In genomic region chr2:127095367-127095641, GRCh38 we compare ENCODE assay signal across 18 cellular contexts. TPM values are rescaled to one million over a fixed set of nuclear protein-coding genes. Genes with fewer than 3 reads are reported as not detected.
DNase-seq lines count a peak whose midpoint lies in the region; ATAC-seq, FAIRE-seq and TF ChIP-seq lines count a peak whose summit lies in the region.
"Had no signal": no experiment of that assay in that cellular context is flagged by ENCODE, and none has a peak within 500 bp of the region (broad histone marks: within the 10 kb centered on the region; RNA-seq: fewer than 3 reads in every experiment).

No MANE protein-coding gene starts in this region.

- H3K36me3 Mint-ChIP-seq in neural progenitor cell: no peaks in the 10 kb centered on the region
- no peaks in the 10 kb centered on the region for H3K36me3 Mint-ChIP-seq in activated naive CD4-positive, alpha-beta T cell treated with anti-CD3 and anti-CD28 coated beads, Interleukin-2, amount 50 U/mL, for 72 hours
- H3K36me3 Mint-ChIP-seq: stimulated activated naive B cell treated with anti-CD40 and anti-IgM and Interleukin-4, amounts not matched to agents 10 μg/mL and 1 μg/mL and 100 μg/mL, for 72 hours had no signal

- H4K20me1 ChIP-seq in IMR-90 (ENCODE audit: insufficient read depth, low read length): peaks cover 47% of the 10 kb centered on the region; the same call in 1 of the 2 replicates
- H4K20me1 ChIP-seq in H1 (replicated peaks in 1 of 2; ENCODE audit: control insufficient read depth in 1 of 2, insufficient read depth in 2 of 2, low read length in 2 of 2): peaks cover 2 to 4% of the 10 kb centered on the region in 2 experiments
- peaks cover 11% of the 10 kb centered on the region for H4K20me1 ChIP-seq in neural progenitor cell (ENCODE audit: low read depth)

- H3K4me3 ChIP-seq in IMR-90 (ENCODE audit: insufficient read depth, low read depth, low read length) (no peak overlapping the region), H1 (ENCODE audit: extremely low read depth in 1 of 4, insufficient read depth in 2 of 4, low read depth in 3 of 4, low read length in 4 of 4) (no peak overlapping the region), neural progenitor cell (no peak overlapping the region), tibial nerve (no peak overlapping the region)
- H3K4me3 ChIP-seq: left lung, SJCRH30 had no signal

- POLR2A ChIA-PET in IMR-90 (lab: Charles Lee; ENCODE audit: unreplicated experiment): no interaction called here
- POLR2A ChIA-PET in H1 (lab: Charles Lee; ENCODE audit: partially characterized antibody): interaction anchor here (0.8 to 2.0 kb wide), 5 partner anchors 9 to 96 kb away, joined by 3 to 6 read pairs (median 3); partner anchors contain the start of gene BIN1

- H2BK20ac ChIP-seq in IMR-90 (ENCODE audit: low read depth, low read length) (peak overlapping the region; percentile 26), H1 (ENCODE audit: low read length) (no peak overlapping the region)

- H3K9me3 ChIP-seq in IMR-90 (ENCODE audit: control insufficient read depth, insufficient read depth, low read length) (no peaks in the 10 kb centered on the region), H1 (ENCODE audit: insufficient read depth in 2 of 2, low read depth in 1 of 2, low read length in 1 of 2) (no peaks in the 10 kb centered on the region), neural progenitor cell (ENCODE audit: low read depth) (no peaks in the 10 kb centered on the region), tibial nerve (no peaks in the 10 kb centered on the region)
- H3K9me3 ChIP-seq: left lung, SJCRH30 had no signal

- TF ChIP-seq RAD21 in IMR-90 (IDR thresholded peaks at IDR 0.05; ENCODE audit: low read length) (no peak), H1 (IDR thresholded peaks at IDR 0.05 in 1 of 2, conservative IDR thresholded peaks at IDR 0.05 in 1 of 2; ENCODE audit: low read depth in 2 of 2, low read length in 2 of 2) (no peak)

- TF ChIP-seq POLR2A in IMR-90 (IDR thresholded peaks at IDR 0.05; ENCODE audit: low read depth, low read length) (no peak), H1 (IDR thresholded peaks at IDR 0.05; ENCODE audit: control extremely low read depth in 1 of 2, low read depth in 2 of 2, low read length in 2 of 2) (no peak), tibial nerve (IDR thresholded peaks at IDR 0.05) (no peak)

- DNase-seq in IMR-90: no peak
- DNase-seq in H1 (ENCODE audit: low read depth in 1 of 2, low spot score in 2 of 2): no peak
- DNase-seq in neural progenitor cell (ENCODE audit: low spot score): no peak
- no peak for DNase-seq in tibial nerve (ENCODE audit: low spot score in 2 of 2)
- DNase-seq in NCI-H510A (lab: John Stamatoyannopoulos, UW): no peak
- DNase-seq in kidney glomerular epithelial cell (lab: John Stamatoyannopoulos, UW): no peak
- no peak for DNase-seq in activated naive CD4-positive, alpha-beta T cell treated with anti-CD3 and anti-CD28 coated beads, Interleukin-2, amount 50 U/mL, for 72 hours (ENCODE audit: low spot score in 2 of 2)
- DNase-seq in glomerular visceral epithelial cell (ENCODE audit: extremely low spot score): no peak
- DNase-seq: activated CD4-positive, CD25-positive, alpha-beta regulatory T cell treated with anti-CD3 and anti-CD28 coated beads, Interleukin-2, amount 50 U/mL, for 72 hours; foreskin keratinocyte; MM.1S; NCI-H187; NCI-H446; SJCRH30; stimulated activated naive B cell treated with anti-CD40 and anti-IgM and Interleukin-4, amounts not matched to agents 10 μg/mL and 1 μg/mL and 100 μg/mL, for 72 hours had no signal

- no TSS peak for BruUV-seq in IMR-90 (replicated peaks; lab: Mats Ljungman, UMichigan)

- peak overlapping the region; percentile 1; the same call in 1 of the 2 replicates for H2BK120ac ChIP-seq in IMR-90 (ENCODE audit: low read depth, low read length)
- no peak overlapping the region for H2BK120ac ChIP-seq in H1 (replicated peaks; ENCODE audit: low read depth, low read length)

- no peak overlapping the region for H3K14ac ChIP-seq in IMR-90 (replicated peaks; ENCODE audit: low read depth, low read length)
- no peak overlapping the region for H3K14ac ChIP-seq in H1 (ENCODE audit: insufficient read length)

- H3K18ac ChIP-seq in IMR-90 (ENCODE audit: low read depth, low read length) (no peak overlapping the region; the same call in 1 of the 2 replicates), H1 (ENCODE audit: extremely low read depth, low read length) (no peak overlapping the region)

- H3K36me3 ChIP-seq in IMR-90 (ENCODE audit: control insufficient read depth, insufficient read depth, low read length) (no peaks in the 10 kb centered on the region), H1 (ENCODE audit: control insufficient read depth in 2 of 4, insufficient read depth in 4 of 4, low read length in 3 of 4) (no peaks in the 10 kb centered on the region), neural progenitor cell (no peaks in the 10 kb centered on the region), tibial nerve (no peaks in the 10 kb centered on the region)
- H3K36me3 ChIP-seq: left lung had no signal

- ATAC-seq in IMR-90 (ENCODE audit: low read depth): no peak
- no peak for ATAC-seq in activated naive CD4-positive, alpha-beta T cell treated with anti-CD3 and anti-CD28 coated beads, Interleukin-2, amount 50 U/mL, for 72 hours
- ATAC-seq: activated T-helper 17 cell treated with anti-CD3 and anti-CD28 coated beads, Interleukin-2, amount 50 U/mL, for 72 hours; stimulated activated naive B cell treated with anti-CD40 and anti-IgM and Interleukin-4, amounts not matched to agents 10 μg/mL and 1 μg/mL and 100 μg/mL, for 72 hours had no signal

- CTCF ChIA-PET in IMR-90 (lab: Yijun Ruan, JAX): interaction anchor here (1.1 kb wide), 1 partner anchor 11 kb away, joined by 3 read pairs; the partner anchor contains the start of gene BIN1
- CTCF ChIA-PET in H1 (lab: Charles Lee; ENCODE audit: partially characterized antibody): interaction anchor here (0.5 to 13.1 kb wide), 6 partner anchors 10 to 126 kb away, joined by 3 to 132 read pairs (median 4); no protein-coding TSS in a partner anchor

- H4K91ac ChIP-seq in IMR-90 (ENCODE audit: insufficient read depth, low read depth, low read length) (peak overlapping the region; percentile 70), H1 (replicated peaks; ENCODE audit: insufficient read length, low read length) (peak overlapping the region; percentile 5)

- H3K56ac ChIP-seq in IMR-90 (ENCODE audit: extremely low read depth, insufficient read depth, low read length) (no peak overlapping the region), H1 (replicated peaks; ENCODE audit: insufficient read length, low read depth, low read length) (no peak overlapping the region)

- no peak overlapping the region for H2BK12ac ChIP-seq in H1 (ENCODE audit: low read depth, low read length)

- H3K27ac ChIP-seq in IMR-90 (ENCODE audit: insufficient read depth, low read length): peak overlapping the region; percentile 68; the same call in 1 of the 2 replicates
- H3K27ac ChIP-seq in H1 (ENCODE audit: low read depth, low read length): no peak overlapping the region
- peak overlapping the region; percentile 34 for H3K27ac ChIP-seq in neural progenitor cell
- H3K27ac ChIP-seq in tibial nerve: peak overlapping the region; percentile 65 to 97 (median 80)
- H3K27ac ChIP-seq: foreskin keratinocyte, left lung, SJCRH30 had no signal

- no peaks in the 10 kb centered on the region for H3K9me3 Mint-ChIP-seq in neural progenitor cell
- H3K9me3 Mint-ChIP-seq in activated naive CD4-positive, alpha-beta T cell treated with anti-CD3 and anti-CD28 coated beads, Interleukin-2, amount 50 U/mL, for 72 hours: no peaks in the 10 kb centered on the region
- H3K9me3 Mint-ChIP-seq: activated T-helper 17 cell treated with anti-CD3 and anti-CD28 coated beads, Interleukin-2, amount 50 U/mL, for 72 hours; stimulated activated naive B cell treated with anti-CD40 and anti-IgM and Interleukin-4, amounts not matched to agents 10 μg/mL and 1 μg/mL and 100 μg/mL, for 72 hours had no signal

- H2BK15ac ChIP-seq in IMR-90 (ENCODE audit: low read depth, low read length) (no peak overlapping the region), H1 (ENCODE audit: low read length) (0 out of 2 replicates have a peak overlapping the region, but pooled peaks have one; percentile 29)

- peaks cover 10% of the 10 kb centered on the region for H3K9me1 ChIP-seq in IMR-90 (ENCODE audit: insufficient read depth, low read length)

- peak overlapping the region; percentile 72; the same call in 1 of the 2 replicates for H2AK5ac ChIP-seq in IMR-90 (ENCODE audit: low read depth, low read length)
- H2AK5ac ChIP-seq in H1 (ENCODE audit: low read depth, low read length): no peak overlapping the region

- dilution Hi-C loops in IMR-90 (cut with HindIII; ENCODE audit: low sequenced_read_pairs, unreplicated experiment): no loop called here

- no peaks in the 10 kb centered on the region for H3K23me2 ChIP-seq in H1 (ENCODE audit: low read depth, low read length)

- no peak for TF ChIP-seq CTCF in IMR-90 (conservative IDR thresholded peaks at IDR 0.05; ENCODE audit: low read depth, low read length)
- no peak for TF ChIP-seq CTCF in H1 (IDR thresholded peaks at IDR 0.05; ENCODE audit: control extremely low read depth in 1 of 3, insufficient read depth in 1 of 3, low read depth in 1 of 3, low read length in 3 of 3)
- no peak for TF ChIP-seq CTCF in neural progenitor cell (IDR thresholded peaks at IDR 0.05)
- no peak for TF ChIP-seq CTCF in tibial nerve (IDR thresholded peaks at IDR 0.05)

- H3K23ac ChIP-seq in IMR-90 (ENCODE audit: low read depth, low read length): peak overlapping the region; percentile 54; the same call in 1 of the 2 replicates
- no peak overlapping the region for H3K23ac ChIP-seq in H1 (ENCODE audit: insufficient read length)

- H3K27me3 Mint-ChIP-seq in neural progenitor cell (ENCODE audit: insufficient read depth, low read depth): no peaks in the 10 kb centered on the region
- H3K27me3 Mint-ChIP-seq: activated T-helper 17 cell treated with anti-CD3 and anti-CD28 coated beads, Interleukin-2, amount 50 U/mL, for 72 hours had no signal

- H4K8ac ChIP-seq in IMR-90 (ENCODE audit: low read depth in 2 of 2, low read length in 2 of 2) (no peak overlapping the region), H1 (ENCODE audit: extremely low read depth, insufficient read depth, low read length) (no peak overlapping the region)

- H3K27ac Mint-ChIP-seq in neural progenitor cell: no peak overlapping the region
- no peak overlapping the region for H3K27ac Mint-ChIP-seq in activated naive CD4-positive, alpha-beta T cell treated with anti-CD3 and anti-CD28 coated beads, Interleukin-2, amount 50 U/mL, for 72 hours
- H3K27ac Mint-ChIP-seq: activated T-helper 17 cell treated with anti-CD3 and anti-CD28 coated beads, Interleukin-2, amount 50 U/mL, for 72 hours; stimulated activated naive B cell treated with anti-CD40 and anti-IgM and Interleukin-4, amounts not matched to agents 10 μg/mL and 1 μg/mL and 100 μg/mL, for 72 hours had no signal

- in situ Hi-C loops in IMR-90 (cut with MboI; ENCODE audit: low sequenced_read_pairs): no loop called here

- intact Hi-C loops in IMR-90 (cut with micrococcal nuclease): no loop called here

- no peak overlapping the region for H3K4me3 Mint-ChIP-seq in neural progenitor cell
- H3K4me3 Mint-ChIP-seq: activated T-helper 17 cell treated with anti-CD3 and anti-CD28 coated beads, Interleukin-2, amount 50 U/mL, for 72 hours; stimulated activated naive B cell treated with anti-CD40 and anti-IgM and Interleukin-4, amounts not matched to agents 10 μg/mL and 1 μg/mL and 100 μg/mL, for 72 hours had no signal

- H3K79me2 ChIP-seq in H1 (ENCODE audit: control insufficient read depth in 1 of 2, insufficient read depth in 2 of 2, low read length in 2 of 2) (peaks cover 0 to 18% of the 10 kb centered on the region in 2 experiments; a peak in 3 of 4 replicates), neural progenitor cell (ENCODE audit: low read depth) (no peaks in the 10 kb centered on the region)

- peak overlapping the region; percentile 16; the same call in 1 of the 2 replicates for H3K4me2 ChIP-seq in IMR-90 (ENCODE audit: low read depth, low read length)
- H3K4me2 ChIP-seq in H1 (ENCODE audit: insufficient read depth in 1 of 2, low read depth in 2 of 2, low read length in 2 of 2): peak overlapping the region in 1 of 2 experiments; percentile 0; a peak in 1 of 4 replicates
- peak overlapping the region; percentile 43 for H3K4me2 ChIP-seq in neural progenitor cell

- peak overlapping the region; percentile 39 for H2AK9ac ChIP-seq in IMR-90 (replicated peaks; ENCODE audit: low read depth, low read length, poor library complexity)

- H3K9ac ChIP-seq in IMR-90 (ENCODE audit: low read depth, low read length) (no peak overlapping the region; the same call in 1 of the 2 replicates), H1 (replicated peaks in 1 of 4; ENCODE audit: extremely low read depth in 1 of 4, low read depth in 3 of 4, low read length in 3 of 4) (no peak overlapping the region), neural progenitor cell (no peak overlapping the region)

- no peak for FAIRE-seq in H1 (lab: Jason Lieb, UNC)
- FAIRE-seq: endometrium had no signal

- TF ChIP-seq EP300 in H1 (IDR thresholded peaks at IDR 0.05; ENCODE audit: borderline replicate concordance in 1 of 2, low read depth in 2 of 2, low read length in 2 of 2) (no peak), tibial nerve (IDR thresholded peaks at IDR 0.05) (no peak)

- no peaks in the 10 kb centered on the region for H3F3A ChIP-seq in neural progenitor cell (ENCODE audit: low read depth)

- H4K5ac ChIP-seq in IMR-90 (ENCODE audit: low read depth, low read length) (no peak overlapping the region), H1 (ENCODE audit: insufficient read length, low read depth, low read length) (no peak overlapping the region)

- peaks cover 20 to 46% of the 10 kb centered on the region in 2 experiments for H3K79me1 ChIP-seq in IMR-90 (ENCODE audit: low read depth in 1 of 2, low read length in 2 of 2)
- H3K79me1 ChIP-seq in H1 (ENCODE audit: low read depth, low read length): peaks cover 11% of the 10 kb centered on the region

- no CpG with 5 or more reads among the region's 2 CpGs for WGBS in IMR-90 (ENCODE audit: extremely low coverage in 2 of 2, insufficient read length in 1 of 2), 2 experiments
- 92% methylated on average over 2 of the region's 2 CpGs; no CpG with 5 or more reads in 1 of the 2 experiments for WGBS in H1 (ENCODE audit: extremely low coverage in 1 of 2, insufficient coverage in 1 of 2, insufficient read length in 1 of 2, insufficient replicate concordance in 2 of 2, low coverage in 1 of 2, low lambda C conversion rate in 2 of 2, missing lambda C conversion rate in 1 of 2), 2 experiments
- WGBS in tibial nerve, 2 donors: 90 to 92% methylated on average over 2 of the region's 2 CpGs

- H3K4ac ChIP-seq in IMR-90 (ENCODE audit: low read depth, low read length) (peak overlapping the region; percentile 57; the same call in 1 of the 2 replicates), H1 (replicated peaks; ENCODE audit: insufficient read length, low read depth, low read length) (no peak overlapping the region)

- no peak overlapping the region for H2AFZ ChIP-seq in IMR-90 (replicated peaks; ENCODE audit: low read length, poor library complexity)
- no peak overlapping the region for H2AFZ ChIP-seq in H1 (ENCODE audit: low read length)
- no peak overlapping the region for H2AFZ ChIP-seq in neural progenitor cell (replicated peaks)

- H3K4me1 Mint-ChIP-seq in neural progenitor cell: peaks cover 45% of the 10 kb centered on the region
- H3K4me1 Mint-ChIP-seq: activated T-helper 17 cell treated with anti-CD3 and anti-CD28 coated beads, Interleukin-2, amount 50 U/mL, for 72 hours had no signal

- no peak overlapping the region for H2BK5ac ChIP-seq in IMR-90 (ENCODE audit: low read depth, low read length, poor library complexity, severe bottlenecking)
- no peak overlapping the region for H2BK5ac ChIP-seq in H1 (ENCODE audit: low read depth, low read length)

- peaks cover 21% of the 10 kb centered on the region for H3K4me1 ChIP-seq in IMR-90 (ENCODE audit: control insufficient read depth, insufficient read depth, low read length)
- H3K4me1 ChIP-seq in H1 (replicated peaks in 1 of 4; ENCODE audit: control insufficient read depth in 3 of 4, insufficient read depth in 4 of 4, low read length in 3 of 4): peaks cover 0 to 30% (median 14%) of the 10 kb centered on the region in 4 experiments; a peak in 6 of 7 replicates
- H3K4me1 ChIP-seq in neural progenitor cell: peaks cover 27% of the 10 kb centered on the region
- peaks cover 2 to 89% (median 47%) of the 10 kb centered on the region in 4 donors for H3K4me1 ChIP-seq in tibial nerve

- H3K27me3 ChIP-seq in IMR-90 (ENCODE audit: control insufficient read depth, insufficient read depth, low read length) (no peaks in the 10 kb centered on the region), H1 (replicated peaks in 1 of 4; ENCODE audit: control insufficient read depth in 3 of 4, extremely low read depth in 1 of 4, insufficient read depth in 3 of 4, low read length in 3 of 4) (no peaks in the 10 kb centered on the region), neural progenitor cell (no peaks in the 10 kb centered on the region), tibial nerve (no peaks in the 10 kb centered on the region)
- H3K27me3 ChIP-seq: foreskin keratinocyte, left lung, SJCRH30 had no signal

RNA-seq across cellular contexts. Expression of gene BIN1, which starts 11.7 kb away (rescaled TPM):
- total RNA-seq in IMR-90 (2012; rRNA removed) (18.1 and 19.7 TPM in 2 replicates), neural progenitor cell (ENCODE audit: low replicate concordance) (26.9 and 55.9 TPM in 2 replicates), tibial nerve (100 to 1,000 TPM in 2 of 4 donors, 10 to 100 TPM in 2; 95.7 to 146 (median 98.8) TPM)
- polyA plus RNA-seq in IMR-90 (2012; rRNA removed) (25.7 and 26.4 TPM in 2 replicates), H1 (2011; rRNA removed) (23.6 and 35.1 TPM in 2 replicates)
- polyA plus RNA-seq in IMR-90 (2012; cell fraction: cytosol; rRNA removed): 18.6 and 33.9 TPM in 2 replicates
- polyA plus RNA-seq in IMR-90 (2012; cell fraction: nucleus; rRNA removed; ENCODE audit: low replicate concordance): 48.9 and 50.9 TPM in 2 replicates
- 35.6 and 41.9 TPM in 2 replicates for total RNA-seq in H1 (2021; fragmentation: NEBNext Ultra II Directional; extraction: Animal tissue kit (Norgen Biotek cat#: 25700))
- polyA plus RNA-seq in H1 (2011; cell fraction: cytosol; rRNA removed): 39.0 TPM
- polyA plus RNA-seq in H1 (2011; cell fraction: nucleus; rRNA removed): 102 TPM
- polyA plus RNA-seq in H1 (2012, experiment 1 of 2): 35.4 to 47.3 TPM (median 43.6 TPM) in 4 replicates
- polyA plus RNA-seq in H1 (2012, experiment 2 of 2): 30.3 TPM
- polyA plus RNA-seq in H1 (2013, experiment 1 of 2): 32.3 TPM
- 31.5 TPM for polyA plus RNA-seq in H1 (2013, experiment 2 of 2)
- polyA minus RNA-seq in H1 (2011; rRNA and poly(A)+ RNA removed): 14.7 and 16.2 TPM in 2 replicates
- 14.2 TPM for polyA minus RNA-seq in H1 (2011; cell fraction: cytosol; rRNA and poly(A)+ RNA removed)
- 19.4 TPM for polyA minus RNA-seq in H1 (2011; cell fraction: nucleus; rRNA and poly(A)+ RNA removed)
- total RNA-seq in activated naive CD4-positive, alpha-beta T cell treated with anti-CD3 and anti-CD28 coated beads, Interleukin-2, amount 50 U/mL, for 72 hours: 10 to 100 TPM; 43.0 to 98.3 TPM
